In the genomic region with DNA sequence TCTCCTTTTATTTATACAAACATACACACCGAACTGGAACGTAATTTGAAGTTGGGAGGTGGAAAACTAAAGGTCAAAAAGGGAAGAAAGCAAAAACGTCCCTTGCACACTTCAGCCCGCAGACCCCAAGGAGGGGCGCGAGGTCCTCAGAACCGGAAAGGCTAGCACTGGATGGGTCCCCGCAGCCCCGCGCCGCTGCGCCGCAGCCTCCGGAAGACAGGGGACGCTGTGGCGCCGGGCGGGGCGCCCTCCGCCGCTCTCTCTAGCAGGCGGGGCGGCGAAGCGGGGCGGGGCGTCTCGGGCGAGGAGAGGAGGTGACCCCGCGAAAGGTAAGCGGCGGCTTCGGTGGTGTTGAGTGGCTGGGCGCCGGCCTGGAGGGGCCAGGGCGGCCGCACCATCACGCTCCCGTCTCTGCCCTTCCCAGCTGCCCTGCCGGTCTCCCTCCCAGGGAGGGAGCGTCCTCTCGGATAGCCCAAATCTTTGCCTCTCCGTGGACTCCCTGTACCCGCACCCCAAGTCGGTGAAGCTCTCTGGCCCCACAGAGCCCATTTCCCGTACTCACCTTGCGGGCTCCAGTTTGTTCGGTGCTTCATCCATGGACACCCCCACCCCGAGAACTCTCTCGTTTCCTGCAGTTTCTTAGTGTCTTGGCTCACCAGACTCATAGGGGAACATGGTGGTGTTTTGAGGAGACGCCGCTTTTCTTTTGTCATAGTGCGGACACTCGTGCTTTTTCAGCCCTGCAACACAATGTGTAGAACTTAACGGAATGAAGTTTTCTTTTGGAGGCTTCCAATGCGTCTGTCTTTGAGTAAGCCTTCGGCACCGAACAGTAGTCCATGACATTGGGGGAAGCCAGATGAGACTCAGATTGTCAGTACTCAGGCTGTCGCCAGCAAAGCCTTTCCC, we compare ENCODE assay signal across 8 cellular contexts. TPM values are rescaled to one million over a fixed set of nuclear protein-coding genes. Genes with fewer than 3 reads are reported as not detected.
DNase-seq lines count a peak whose midpoint lies in the region; ATAC-seq and TF ChIP-seq lines count a peak whose summit lies in the region.

A gene with protein sequence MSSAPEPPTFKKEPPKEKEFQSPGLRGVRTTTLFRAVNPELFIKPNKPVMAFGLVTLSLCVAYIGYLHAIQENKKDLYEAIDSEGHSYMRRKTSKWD (plus strand): TSS at position 285 of the 909 bp plus-strand sequence. CDS start 14,444 bp downstream, outside the sequence.

- ATAC-seq in GM18868 (IDR thresholded peaks at IDR 0.05; ENCODE audit: unreplicated experiment) (peak; percentile 100), HG03097 (IDR thresholded peaks at IDR 0.05; ENCODE audit: low FRiP score, unreplicated experiment) (peak; percentile 100)

- no peaks in the 10 kb centered on the region for H3K27me3 ChIP-seq in kidney epithelial cell (ENCODE audit: control insufficient read depth, insufficient read depth, low read length)

- H3K36me3 ChIP-seq in kidney epithelial cell (ENCODE audit: control insufficient read depth, insufficient read depth, low read length), result no peaks in the 10 kb centered on the region

- H3K4me3 ChIP-seq in AG09309 (ENCODE audit: control insufficient read depth, low read depth, low read length) (peak within 1 kb of the TSS; percentile 90), kidney epithelial cell (ENCODE audit: low read depth, low read length) (peak within 1 kb of the TSS; percentile 87)

- DNase-seq in AG09309 (ENCODE audit: low read depth), result no peak
- DNase-seq in NCI-H2196 (lab: John Stamatoyannopoulos, UW; ENCODE audit: unreplicated experiment), result peak; percentile 86
- DNase-seq in activated CD4-positive, CD25-positive, alpha-beta regulatory T cell (lab: John Stamatoyannopoulos, UW), result peak; percentile 73 to 81 (median 78)
- DNase-seq in central memory CD4-positive, alpha-beta T cell, result peak; percentile 78
- DNase-seq in kidney epithelial cell (ENCODE audit: low read depth), result no peak
- peak; percentile 93 for DNase-seq in stimulated activated CD4-positive, alpha-beta T cell treated with anti-CD3 and anti-CD28 coated beads, Interleukin-15, amount 100 ng/mL, for 24 hours

- TF ChIP-seq CTCF in AG09309 (IDR thresholded peaks at IDR 0.05; ENCODE audit: control insufficient read depth, insufficient read depth, low read depth, low read length, missing control alignments) (peak; percentile 81), kidney epithelial cell (IDR thresholded peaks at IDR 0.05; ENCODE audit: insufficient read depth, low read length, poor library complexity, severe bottlenecking) (peak; percentile 58)

RNA-seq across cellular contexts. Expression of the gene that starts here (rescaled TPM):
- total RNA-seq in kidney epithelial cell, result 2.5 and 3.3 TPM in 2 replicates

Comparison
In these comparisons a context has a peak if more than half of its experiments do, and no peak if none do; other contexts are left out.
1. DNase-seq: peak in NCI-H2196 (single experiment), activated CD4-positive, CD25-positive, alpha-beta regulatory T cell (4 of 4), central memory CD4-positive, alpha-beta T cell (single experiment) and stimulated activated CD4-positive, alpha-beta T cell treated with anti-CD3 and anti-CD28 coated beads, Interleukin-15, amount 100 ng/mL, for 24 hours (single experiment); none in AG09309 (single experiment) and kidney epithelial cell (single experiment).